In the genomic region with DNA sequence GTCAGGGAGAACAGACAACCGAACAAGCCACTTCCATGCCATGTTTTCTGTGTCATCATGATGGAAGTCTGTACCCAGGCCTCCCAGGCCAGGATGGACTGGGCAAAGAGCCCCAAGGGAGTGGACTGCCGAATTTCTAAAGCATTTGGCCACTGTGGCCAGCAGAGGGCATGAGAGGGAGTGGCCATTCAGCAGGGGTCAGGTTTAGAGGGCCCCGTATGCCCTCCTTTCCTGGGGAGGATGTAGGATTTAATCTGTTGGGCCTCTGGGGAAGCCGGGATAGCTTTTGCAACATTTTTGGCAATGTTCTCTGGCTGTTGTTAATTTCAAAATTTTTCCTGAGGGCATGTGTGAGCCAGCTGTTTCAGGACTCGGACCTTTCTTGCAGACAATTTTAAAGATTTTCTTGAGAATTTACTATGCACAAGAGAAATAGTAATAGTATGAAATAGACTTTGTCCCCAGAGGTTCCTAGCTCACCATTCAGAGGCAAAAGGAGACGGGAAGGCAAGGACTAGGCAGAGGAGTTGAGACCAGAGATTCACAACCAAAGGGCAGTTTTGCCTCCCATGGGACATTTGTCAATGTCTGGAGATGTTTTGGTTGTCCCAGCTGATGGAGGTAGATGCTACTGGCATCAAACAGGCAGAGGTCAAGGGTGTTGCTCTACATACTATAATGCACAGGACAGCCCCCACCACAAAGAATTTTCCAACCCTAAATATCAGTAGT, we compare ENCODE assay signal across 9 cellular contexts. TPM values are rescaled to one million over a fixed set of nuclear protein-coding genes. Genes with fewer than 3 reads are reported as not detected.
DNase-seq lines count a peak whose midpoint lies in the region; ATAC-seq and TF ChIP-seq lines count a peak whose summit lies in the region.
"Had no signal": no experiment of that assay in that cellular context is flagged by ENCODE, and none has a peak within 500 bp of the region (broad histone marks: within the 10 kb centered on the region; RNA-seq: fewer than 3 reads in every experiment).

No MANE protein-coding gene starts in this region.

- no peak overlapping the region for H3K4me2 ChIP-seq in GM23248 (ENCODE audit: unreplicated experiment)
- H3K4me2 ChIP-seq in SU-DHL-6 (ENCODE audit: low read depth, low read length, poor library complexity, severe bottlenecking): no peak overlapping the region
- H3K4me2 ChIP-seq in smooth muscle cell: no peak overlapping the region

- H3K27me3 Mint-ChIP-seq in glutamatergic neuron (ENCODE audit: unreplicated experiment): peaks cover 5% of the 10 kb centered on the region

- H3K27me3 ChIP-seq in GM23248 (replicated peaks; ENCODE audit: insufficient read depth): peaks cover 4% of the 10 kb centered on the region; the same call in 1 of the 2 replicates
- H3K27me3 ChIP-seq in SU-DHL-6 (ENCODE audit: low read length): no peaks in the 10 kb centered on the region
- H3K27me3 ChIP-seq in smooth muscle cell (ENCODE audit: low read depth): no peaks in the 10 kb centered on the region
- H3K27me3 ChIP-seq: suprapubic skin had no signal

- WGBS in GM23248 (ENCODE audit: low coverage in 1 of 2, low lambda C conversion rate in 2 of 2, missing lambda C conversion rate in 2 of 2), 2 experiments: 8 to 14% methylated on average over 6 of the region's 6 CpGs
- WGBS in smooth muscle cell (ENCODE audit: low lambda C conversion rate): 61% methylated on average over 6 of the region's 6 CpGs

- H3K36me3 ChIP-seq in GM23248 (ENCODE audit: low read depth) (no peaks in the 10 kb centered on the region), SU-DHL-6 (ENCODE audit: low read length) (no peaks in the 10 kb centered on the region), smooth muscle cell (ENCODE audit: low read depth) (no peaks in the 10 kb centered on the region)
- H3K36me3 ChIP-seq: suprapubic skin had no signal

- in situ Hi-C loops in GM23248 (cut with MboI): no loop called here

- H3K4me3 Mint-ChIP-seq in glutamatergic neuron (ENCODE audit: unreplicated experiment): no peak overlapping the region

- peaks cover 9% of the 10 kb centered on the region for H3K9me3 Mint-ChIP-seq in glutamatergic neuron (ENCODE audit: unreplicated experiment)

- H3K9me2 ChIP-seq in GM23248 (ENCODE audit: insufficient read depth) (no peaks in the 10 kb centered on the region), SU-DHL-6 (replicated peaks; ENCODE audit: insufficient read depth, low read length) (no peaks in the 10 kb centered on the region)

- peaks cover 11% of the 10 kb centered on the region for H3K4me1 ChIP-seq in GM23248 (ENCODE audit: insufficient read depth)
- H3K4me1 ChIP-seq in smooth muscle cell (ENCODE audit: low read depth): no peaks in the 10 kb centered on the region

- H4K20me1 ChIP-seq in GM23248 (ENCODE audit: insufficient read depth) (no peaks in the 10 kb centered on the region), SU-DHL-6 (ENCODE audit: low read depth, low read length) (no peaks in the 10 kb centered on the region), smooth muscle cell (ENCODE audit: low read depth) (no peaks in the 10 kb centered on the region)

- peak; percentile 56 for DNase-seq in GM23248
- DNase-seq in glutamatergic neuron: peak; percentile 24
- no peak for DNase-seq in smooth muscle cell (lab: John Stamatoyannopoulos, UW; ENCODE audit: unreplicated experiment)
- no peak for DNase-seq in posterior vena cava (ENCODE audit: low spot score)
- DNase-seq in NCI-H446 treated with DMSO at 0.1 percent for 48 hours (lab: John Stamatoyannopoulos, UW): no peak

- H2AFZ ChIP-seq in GM23248 (no peak overlapping the region), SU-DHL-6 (ENCODE audit: low read depth, low read length, severe bottlenecking) (no peak overlapping the region), smooth muscle cell (ENCODE audit: low read depth) (no peak overlapping the region)

- no peak overlapping the region for H3K9ac ChIP-seq in GM23248
- H3K9ac ChIP-seq in SU-DHL-6 (ENCODE audit: low read length): no peak overlapping the region
- no peak overlapping the region for H3K9ac ChIP-seq in smooth muscle cell (ENCODE audit: low read depth)

- H3K4me3 ChIP-seq in GM23248 (no peak overlapping the region), SU-DHL-6 (ENCODE audit: insufficient read depth, low read length, poor library complexity, severe bottlenecking) (no peak overlapping the region), smooth muscle cell (no peak overlapping the region)
- H3K4me3 ChIP-seq: suprapubic skin had no signal

- H3K27ac ChIP-seq in GM23248: no peak overlapping the region
- H3K27ac ChIP-seq in SU-DHL-6 (ENCODE audit: low read depth, low read length): no peak overlapping the region
- H3K27ac ChIP-seq in smooth muscle cell (ENCODE audit: low read depth): no peak overlapping the region
- H3K27ac ChIP-seq: suprapubic skin had no signal

- H3K36me3 Mint-ChIP-seq in glutamatergic neuron (ENCODE audit: unreplicated experiment): no peaks in the 10 kb centered on the region

- H3K27ac Mint-ChIP-seq in glutamatergic neuron (ENCODE audit: unreplicated experiment): no peak overlapping the region

- intact Hi-C loops in posterior vena cava (cut with DNase I): no loop called here

- H3K9me3 ChIP-seq in GM23248 (ENCODE audit: low read depth) (peaks cover 5% of the 10 kb centered on the region), SU-DHL-6 (ENCODE audit: insufficient read depth, low read length) (no peaks in the 10 kb centered on the region), smooth muscle cell (replicated peaks; ENCODE audit: low read depth) (no peaks in the 10 kb centered on the region)
- H3K9me3 ChIP-seq: suprapubic skin had no signal

- TF ChIP-seq CTCF in SU-DHL-6 (IDR thresholded peaks at IDR 0.05; ENCODE audit: insufficient read depth, low read length, poor library complexity, severe bottlenecking) (peak; percentile 14), glutamatergic neuron (IDR thresholded peaks at IDR 0.05; ENCODE audit: partially characterized antibody, unreplicated experiment) (peak; percentile 55), smooth muscle cell (IDR thresholded peaks at IDR 0.05; ENCODE audit: borderline replicate concordance, insufficient read depth, poor library complexity, severe bottlenecking) (peak; percentile 31)

- H3K4me1 Mint-ChIP-seq in glutamatergic neuron (ENCODE audit: low read depth, unreplicated experiment): peaks cover 17% of the 10 kb centered on the region

- ATAC-seq in GM21381 (IDR thresholded peaks at IDR 0.05; ENCODE audit: unreplicated experiment) (no peak), HG03196 (IDR thresholded peaks at IDR 0.05; ENCODE audit: unreplicated experiment) (no peak)

- H3K79me2 ChIP-seq in GM23248 (ENCODE audit: insufficient read depth) (no peaks in the 10 kb centered on the region), SU-DHL-6 (ENCODE audit: insufficient read depth, low read length) (no peaks in the 10 kb centered on the region), smooth muscle cell (ENCODE audit: low read depth) (no peaks in the 10 kb centered on the region)

- no peaks in the 10 kb centered on the region for H3F3A ChIP-seq in GM23248 (ENCODE audit: insufficient read depth)
- no peaks in the 10 kb centered on the region for H3F3A ChIP-seq in SU-DHL-6 (ENCODE audit: insufficient read depth)
- no peaks in the 10 kb centered on the region for H3F3A ChIP-seq in smooth muscle cell (ENCODE audit: low read depth)

RNA-seq across cellular contexts. Expression of a gene that starts 18.0 kb away (rescaled TPM):
- total RNA-seq in GM23248 (2014; rRNA removed; shearing (Covaris generic)): 1.0 and 4.1 TPM in 2 replicates
- polyA plus RNA-seq in GM23248 (2016; fragmentation: Nextera tagmentation; extraction: Ambion mirVana): 0.66 and 0.68 TPM in 2 replicates
- total RNA-seq in glutamatergic neuron (ENCODE audit: unreplicated experiment): 3.8 TPM
- total RNA-seq in smooth muscle cell: 2.0 and 3.0 TPM in 2 replicates
- polyA plus RNA-seq in smooth muscle cell: 0.58 and 2.2 TPM in 2 replicates
- total RNA-seq in posterior vena cava: 10 to 100 TPM; 29.4 to 49.7 TPM

RNA-seq across cellular contexts. Expression of a gene that starts 37.0 kb away (rescaled TPM):
- 27.3 and 38.6 TPM in 2 replicates for total RNA-seq in GM23248 (2014; rRNA removed; shearing (Covaris generic))
- 32.7 and 36.6 TPM in 2 replicates for polyA plus RNA-seq in GM23248 (2016; fragmentation: Nextera tagmentation; extraction: Ambion mirVana)
- 32.4 TPM for total RNA-seq in glutamatergic neuron (ENCODE audit: unreplicated experiment)
- 17.1 and 18.2 TPM in 2 replicates for total RNA-seq in smooth muscle cell
- 22.8 and 27.3 TPM in 2 replicates for polyA plus RNA-seq in smooth muscle cell
- total RNA-seq in posterior vena cava: 10 to 100 TPM; 10.3 to 11.1 TPM

RNA-seq across cellular contexts. Expression of a gene that starts 41.1 kb away (rescaled TPM):
- 5.8 and 14.8 TPM in 2 replicates for total RNA-seq in GM23248 (2014; rRNA removed; shearing (Covaris generic))
- polyA plus RNA-seq in GM23248 (2016; fragmentation: Nextera tagmentation; extraction: Ambion mirVana) (20.4 and 22.5 TPM in 2 replicates), smooth muscle cell (17.6 and 23.3 TPM in 2 replicates)
- total RNA-seq in glutamatergic neuron (ENCODE audit: unreplicated experiment) (16.4 TPM), smooth muscle cell (6.3 and 13.6 TPM in 2 replicates), posterior vena cava (10 to 100 TPM; 13.3 to 18.4 TPM)

Comparison
In these comparisons a context has a peak if more than half of its experiments do, and no peak if none do; other contexts are left out.
1. DNase-seq: peak in GM23248 (single experiment) and glutamatergic neuron (single experiment); none in smooth muscle cell (single experiment), posterior vena cava (single experiment) and NCI-H446 treated with DMSO at 0.1 percent for 48 hours (single experiment).
2. Peak in every context shown above with its lines, with median percentiles within 50 percentile points of each other: CTCF ChIP-seq.